ENCODE assay signal across 24 cellular contexts in the genomic region with DNA sequence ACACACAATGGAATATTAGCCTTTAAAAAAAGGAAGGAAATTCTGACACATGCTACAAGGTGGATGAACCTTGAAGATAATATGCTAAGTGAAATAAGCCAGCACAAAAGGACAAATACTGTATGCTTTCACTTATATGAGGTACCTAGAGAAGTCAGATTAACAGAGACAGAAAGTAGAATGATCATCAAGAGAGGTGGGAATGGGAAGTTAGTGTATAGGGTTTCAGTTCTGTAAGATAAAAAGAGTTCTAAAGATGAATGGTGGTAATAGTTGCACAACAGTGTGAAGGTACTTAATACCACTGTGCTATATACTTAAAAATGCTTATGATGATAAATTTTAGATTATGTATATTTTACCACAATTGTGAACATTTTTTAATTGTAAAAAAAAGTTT.
"Had no signal": no experiment of that assay in that cellular context is flagged by ENCODE, and none has a peak within 500 bp of the region (broad histone marks: within the 10 kb centered on the region; RNA-seq: fewer than 3 reads in every experiment).

No MANE protein-coding gene starts in this region.

- H3K36me3 ChIP-seq: uterus had no signal

- ATAC-seq: effector memory CD8-positive, alpha-beta T cell; foreskin keratinocyte had no signal

- FAIRE-seq: bronchial epithelial cell had no signal

- H3K27ac Mint-ChIP-seq: activated B cell treated with CpG ODN at 0.5 μM for 24 hours; effector memory CD8-positive, alpha-beta T cell; nephron; stimulated activated naive B cell treated with anti-CD40 and anti-IgM and Interleukin-4, amounts not matched to agents 10 μg/mL and 1 μg/mL and 100 μg/mL, for 72 hours had no signal

- H3K4me1 ChIP-seq: ascending aorta, right atrium auricular region, uterus had no signal

- H3K27ac ChIP-seq: ascending aorta, foreskin keratinocyte, right atrium auricular region, skin epidermis, tibial nerve, uterus had no signal

- H3K4me3 ChIP-seq: ascending aorta, right atrium auricular region, skin epidermis, tibial nerve, uterus had no signal

- H3K9me3 ChIP-seq: ascending aorta, right atrium auricular region, tibial nerve, uterus had no signal

- DNase-seq: activated B cell treated with CpG ODN at 0.5 μM for 24 hours; activated CD4-positive, alpha-beta T cell treated with anti-CD3 and anti-CD28 coated beads for 48 hours; activated CD8-positive, alpha-beta memory T cell treated with anti-CD3 and anti-CD28 coated beads for 24 hours; activated effector memory CD4-positive, alpha-beta T cell treated with anti-CD3 and anti-CD28 coated beads, Interleukin-2, amount 50 U/mL, for 16 hours; dermis blood vessel endothelial cell; effector memory CD8-positive, alpha-beta T cell; foreskin keratinocyte; head of caudate nucleus; immature natural killer cell; mesenchymal stem cell; occipital lobe; stimulated activated CD4-positive, alpha-beta T cell treated with anti-CD3 and anti-CD28 coated beads, Interleukin-15, amount 100 ng/mL, for 24 hours; stimulated activated CD4-positive, alpha-beta T cell treated with anti-CD3 and anti-CD28 coated beads, Interleukin-4, amount 100 ng/mL, for 1 hour; stimulated activated naive B cell treated with anti-CD40 and anti-IgM and Interleukin-4, amounts not matched to agents 10 μg/mL and 1 μg/mL and 100 μg/mL, for 72 hours; substantia nigra; T-helper 1 cell; T1000; uterus had no signal

- H3K9me3 Mint-ChIP-seq: activated B cell treated with CpG ODN at 0.5 μM for 24 hours; effector memory CD8-positive, alpha-beta T cell; immature natural killer cell; nephron; stimulated activated naive B cell treated with anti-CD40 and anti-IgM and Interleukin-4, amounts not matched to agents 10 μg/mL and 1 μg/mL and 100 μg/mL, for 72 hours had no signal

- H3K27me3 ChIP-seq: ascending aorta, foreskin keratinocyte, right atrium auricular region, tibial nerve, uterus had no signal
